ENCODE assay signal across 20 cellular contexts in genomic region chr2:44186800-44187199, GRCh38. TPM values are rescaled to one million over a fixed set of nuclear protein-coding genes. Genes with fewer than 3 reads are reported as not detected.
DNase-seq lines count a peak whose midpoint lies in the region; ATAC-seq and TF ChIP-seq lines count a peak whose summit lies in the region.
"Had no signal": no experiment of that assay in that cellular context is flagged by ENCODE, and none has a peak within 500 bp of the region (broad histone marks: within the 10 kb centered on the region; RNA-seq: fewer than 3 reads in every experiment).

No MANE protein-coding gene starts in this region.

- TF ChIP-seq CTCF in fibroblast of lung (conservative IDR thresholded peaks at IDR 0.05 in 1 of 2, IDR thresholded peaks at IDR 0.05 in 1 of 2; ENCODE audit: low read depth in 1 of 2, low read length in 2 of 2) (no peak), vagina (IDR thresholded peaks at IDR 0.05) (no peak)

- H3K79me2 ChIP-seq in fibroblast of lung (ENCODE audit: control insufficient read depth, insufficient read depth, low read length): peaks cover 33% of the 10 kb centered on the region

- H3K4me2 ChIP-seq in fibroblast of lung (ENCODE audit: extremely low read depth, insufficient read depth, low read length): no peak overlapping the region
- H3K4me2 ChIP-seq: hepatocyte had no signal

- H3K4me1 ChIP-seq in fibroblast of lung (ENCODE audit: control insufficient read depth, extremely low read depth, insufficient read depth, low read length) (no peaks in the 10 kb centered on the region), vagina (peaks cover 58% of the 10 kb centered on the region)

- no peak overlapping the region for H3K9ac ChIP-seq in fibroblast of lung (ENCODE audit: insufficient read depth, low read length)
- H3K9ac ChIP-seq: parathyroid adenoma had no signal

- H2AFZ ChIP-seq in fibroblast of lung (ENCODE audit: low read length): no peak overlapping the region
- H2AFZ ChIP-seq: hepatocyte, parathyroid adenoma had no signal

- no peak for DNase-seq in activated naive CD4-positive, alpha-beta T cell (lab: John Stamatoyannopoulos, UW)
- peak; percentile 65 for DNase-seq in OCI-M1 (lab: John Stamatoyannopoulos, UW)
- DNase-seq in fibroblast of lung (ENCODE audit: low read depth in 2 of 2): peak in 1 of 2 donors; percentile 39
- no peak for DNase-seq in stimulated activated naive B cell treated with anti-CD40 and anti-IgM and Interleukin-4, amounts not matched to agents 10 μg/mL and 1 μg/mL and 100 μg/mL, for 72 hours
- no peak for DNase-seq in DMS79 (lab: John Stamatoyannopoulos, UW)
- no peak for DNase-seq in NCI-H774 (lab: John Stamatoyannopoulos, UW)
- DNase-seq in vagina (ENCODE audit: extremely low spot score in 2 of 2): no peak
- DNase-seq: activated gamma-delta T cell treated with Interleukin-2 at 50 U/mL for 16 hours, esophagus squamous epithelium, H7, kidney glomerular epithelial cell, mucosa of descending colon, NCI-H1417 treated with DMSO at 0.1 percent for 48 hours, NCI-H226, PC-3 had no signal

- H3K9me3 ChIP-seq in fibroblast of lung (ENCODE audit: control insufficient read depth, insufficient read depth, low read depth, low read length): no peaks in the 10 kb centered on the region
- no peaks in the 10 kb centered on the region for H3K9me3 ChIP-seq in vagina
- H3K9me3 ChIP-seq: esophagus squamous epithelium, mucosa of descending colon, tibial nerve had no signal

- H3K27ac Mint-ChIP-seq in activated naive CD4-positive, alpha-beta T cell treated with anti-CD3 and anti-CD28 coated beads, Interleukin-2, amount 50 U/mL, for 24 hours: no peak overlapping the region
- H3K27ac Mint-ChIP-seq in stimulated activated naive B cell treated with anti-CD40 and anti-IgM and Interleukin-4, amounts not matched to agents 10 μg/mL and 1 μg/mL and 100 μg/mL, for 72 hours: peak overlapping the region; percentile 60

- ATAC-seq in stimulated activated naive B cell treated with anti-CD40 and anti-IgM and Interleukin-4, amounts not matched to agents 10 μg/mL and 1 μg/mL and 100 μg/mL, for 72 hours (replicated peaks): no peak
- ATAC-seq: mucosa of descending colon, PC-3 had no signal

- no peak for TF ChIP-seq POLR2A in vagina (IDR thresholded peaks at IDR 0.05)

- H4K20me1 ChIP-seq in fibroblast of lung (ENCODE audit: control insufficient read depth, extremely low read depth, insufficient read depth, low read length): no peaks in the 10 kb centered on the region

- peaks cover 90% of the 10 kb centered on the region for H3K4me1 Mint-ChIP-seq in activated naive CD4-positive, alpha-beta T cell treated with anti-CD3 and anti-CD28 coated beads, Interleukin-2, amount 50 U/mL, for 24 hours
- peaks cover 39 to 83% of the 10 kb centered on the region in 2 donors for H3K4me1 Mint-ChIP-seq in stimulated activated naive B cell treated with anti-CD40 and anti-IgM and Interleukin-4, amounts not matched to agents 10 μg/mL and 1 μg/mL and 100 μg/mL, for 72 hours

- peak overlapping the region; percentile 8 for H3K27ac ChIP-seq in fibroblast of lung (ENCODE audit: insufficient read depth, low read length)
- no peak overlapping the region for H3K27ac ChIP-seq in vagina
- H3K27ac ChIP-seq: esophagus squamous epithelium, hepatocyte, parathyroid adenoma, skin epidermis, tibial nerve had no signal

- H3K9me3 Mint-ChIP-seq in activated naive CD4-positive, alpha-beta T cell treated with anti-CD3 and anti-CD28 coated beads, Interleukin-2, amount 50 U/mL, for 24 hours: no peaks in the 10 kb centered on the region
- H3K9me3 Mint-ChIP-seq in stimulated activated naive B cell treated with anti-CD40 and anti-IgM and Interleukin-4, amounts not matched to agents 10 μg/mL and 1 μg/mL and 100 μg/mL, for 72 hours: peaks cover 0 to 5% of the 10 kb centered on the region in 2 donors

- H3K27me3 Mint-ChIP-seq in activated naive CD4-positive, alpha-beta T cell treated with anti-CD3 and anti-CD28 coated beads, Interleukin-2, amount 50 U/mL, for 24 hours: no peaks in the 10 kb centered on the region
- no peaks in the 10 kb centered on the region for H3K27me3 Mint-ChIP-seq in stimulated activated naive B cell treated with anti-CD40 and anti-IgM and Interleukin-4, amounts not matched to agents 10 μg/mL and 1 μg/mL and 100 μg/mL, for 72 hours

- peak overlapping the region; percentile 30 for H3K4me3 Mint-ChIP-seq in activated naive CD4-positive, alpha-beta T cell treated with anti-CD3 and anti-CD28 coated beads, Interleukin-2, amount 50 U/mL, for 24 hours
- H3K4me3 Mint-ChIP-seq in stimulated activated naive B cell treated with anti-CD40 and anti-IgM and Interleukin-4, amounts not matched to agents 10 μg/mL and 1 μg/mL and 100 μg/mL, for 72 hours: peak overlapping the region in 1 of 2 donors; percentile 40

- no peak overlapping the region for H3K4me3 ChIP-seq in fibroblast of lung (replicated peaks in 1 of 4; ENCODE audit: control extremely low read depth in 1 of 4, insufficient read depth in 1 of 4, low read depth in 3 of 4, low read length in 4 of 4)
- no peak overlapping the region for H3K4me3 ChIP-seq in vagina
- H3K4me3 ChIP-seq: esophagus squamous epithelium, hepatocyte, mucosa of descending colon, skin epidermis, tibial nerve had no signal

- H3K36me3 Mint-ChIP-seq in activated naive CD4-positive, alpha-beta T cell treated with anti-CD3 and anti-CD28 coated beads, Interleukin-2, amount 50 U/mL, for 24 hours: peaks cover 18% of the 10 kb centered on the region
- peaks cover 26 to 29% of the 10 kb centered on the region in 2 donors for H3K36me3 Mint-ChIP-seq in stimulated activated naive B cell treated with anti-CD40 and anti-IgM and Interleukin-4, amounts not matched to agents 10 μg/mL and 1 μg/mL and 100 μg/mL, for 72 hours

- intact Hi-C loops in vagina (cut with DNase I): no loop called here

- no peaks in the 10 kb centered on the region for H3K36me3 ChIP-seq in fibroblast of lung (ENCODE audit: control insufficient read depth, insufficient read depth, low read length)
- H3K36me3 ChIP-seq in vagina: no peaks in the 10 kb centered on the region
- H3K36me3 ChIP-seq: esophagus squamous epithelium, tibial nerve had no signal

- H3K27me3 ChIP-seq in fibroblast of lung (ENCODE audit: control insufficient read depth, insufficient read depth, low read length) (no peaks in the 10 kb centered on the region), vagina (no peaks in the 10 kb centered on the region)
- H3K27me3 ChIP-seq: esophagus squamous epithelium, hepatocyte, tibial nerve had no signal

RNA-seq across cellular contexts. Expression of gene PPM1B, which starts 18.1 kb away (rescaled TPM):
- 24.1 and 34.5 TPM in 2 replicates for total RNA-seq in fibroblast of lung
- polyA plus RNA-seq in fibroblast of lung: 21.2 and 25.8 TPM in 2 replicates
- polyA plus RNA-seq in fibroblast of lung (2012): 21.0 and 24.1 TPM in 2 replicates
- 5.0 and 7.0 TPM in 2 replicates for polyA minus RNA-seq in fibroblast of lung (ENCODE audit: low replicate concordance)
- 32.2 TPM for total RNA-seq in vagina
